ENCODE assay signal across 25 cellular contexts in the genomic region with DNA sequence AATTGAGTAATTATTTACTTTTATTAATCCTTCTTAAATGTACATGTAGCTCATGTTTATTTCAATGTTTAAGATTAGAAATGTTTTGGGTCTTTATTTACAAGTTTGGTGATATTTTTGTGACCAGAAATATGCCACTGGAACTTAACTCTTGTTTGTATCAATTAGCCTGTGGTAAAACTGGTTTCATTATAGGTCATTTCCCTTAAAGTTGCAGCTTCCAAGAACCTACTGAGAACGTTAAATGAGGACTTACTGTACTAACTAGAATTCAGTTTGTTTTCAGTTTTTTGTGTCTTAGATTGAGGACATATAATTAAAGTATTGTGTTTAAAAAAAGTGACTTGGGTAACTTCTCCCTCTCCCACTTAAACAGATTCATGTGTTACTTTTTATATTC. TPM values are rescaled to one million over a fixed set of nuclear protein-coding genes. Genes with fewer than 3 reads are reported as not detected.
DNase-seq lines count a peak whose midpoint lies in the region; ATAC-seq and FAIRE-seq lines count a peak whose summit lies in the region.
"Had no signal": no experiment of that assay in that cellular context is flagged by ENCODE, and none has a peak within 500 bp of the region (broad histone marks: within the 10 kb centered on the region; RNA-seq: fewer than 3 reads in every experiment).

No MANE protein-coding gene starts in this region.

- no peak for ATAC-seq in activated T-cell treated with anti-CD3 and anti-CD28 coated beads, Interleukin-2, amount 50 U/mL, for 72 hours (replicated peaks in 1 of 2)
- ATAC-seq: A549, HCT116, K562, PC-3 had no signal

- H3K4me1 Mint-ChIP-seq in activated T-cell treated with anti-CD3 and anti-CD28 coated beads, Interleukin-2, amount 50 U/mL, for 72 hours (ENCODE audit: low read depth): peaks cover 46% of the 10 kb centered on the region
- H3K4me1 Mint-ChIP-seq in T-helper 2 cell treated with Interferon-gamma antibody and Interleukin-4, amounts not matched to agents 5 μg/mL and 100 μg/mL, for 36 hours (ENCODE audit: low read depth): peaks cover 36% of the 10 kb centered on the region

- H3K36me3 Mint-ChIP-seq in activated T-cell treated with anti-CD3 and anti-CD28 coated beads, Interleukin-2, amount 50 U/mL, for 72 hours (ENCODE audit: insufficient read depth in 2 of 2): peaks cover 0 to 9% of the 10 kb centered on the region in 2 donors
- peaks cover 24% of the 10 kb centered on the region for H3K36me3 Mint-ChIP-seq in T-helper 2 cell treated with Interferon-gamma antibody and Interleukin-4, amounts not matched to agents 5 μg/mL and 100 μg/mL, for 36 hours (ENCODE audit: low read depth)

- DNase-seq in activated T-cell treated with anti-CD3 and anti-CD28 coated beads, Interleukin-2, amount 50 U/mL, for 72 hours: no peak
- DNase-seq in activated T-cell treated with anti-CD3 and anti-CD28 coated beads for 4 hours: no peak
- DNase-seq in T-helper 2 cell treated with Interferon-gamma antibody and Interleukin-4, amounts not matched to agents 5 μg/mL and 100 μg/mL, for 36 hours (ENCODE audit: low spot score): no peak
- no peak for DNase-seq in NCI-H2227 (lab: John Stamatoyannopoulos, UW; ENCODE audit: unreplicated experiment)
- DNase-seq in HK-2 (ENCODE audit: unreplicated experiment): no peak
- DNase-seq in AG20443 (ENCODE audit: low spot score): no peak
- DNase-seq: C1 segment of cervical spinal cord; COR-L47; Kasumi-1; NCI-H1105 treated with DMSO at 0.1 percent for 48 hours; NCI-H146; NCI-H2029; NCI-H446 treated with DMSO at 0.1 percent for 48 hours; NCI-H526; NCI-H82; NK-92 treated with Interleukin-12 subunit alpha and Interleukin-12 subunit beta, amount 100 ng/mL, for 24 hours; PC-3; SK-N-SH had no signal

- peak; percentile 10 for FAIRE-seq in colon (lab: Jason Lieb, UNC)
- FAIRE-seq: A549, G401.6, H1, K562 had no signal

- H3K27me3 Mint-ChIP-seq in activated T-cell treated with anti-CD3 and anti-CD28 coated beads, Interleukin-2, amount 50 U/mL, for 72 hours (ENCODE audit: low read depth): no peaks in the 10 kb centered on the region
- H3K27me3 Mint-ChIP-seq in T-helper 2 cell treated with Interferon-gamma antibody and Interleukin-4, amounts not matched to agents 5 μg/mL and 100 μg/mL, for 36 hours (ENCODE audit: low read depth): no peaks in the 10 kb centered on the region
- H3K27me3 Mint-ChIP-seq: CD4-positive, alpha-beta memory T cell had no signal

- no peaks in the 10 kb centered on the region for H3K9me3 Mint-ChIP-seq in activated T-cell treated with anti-CD3 and anti-CD28 coated beads, Interleukin-2, amount 50 U/mL, for 72 hours
- no peaks in the 10 kb centered on the region for H3K9me3 Mint-ChIP-seq in T-helper 2 cell treated with Interferon-gamma antibody and Interleukin-4, amounts not matched to agents 5 μg/mL and 100 μg/mL, for 36 hours
- H3K9me3 Mint-ChIP-seq: CD4-positive, alpha-beta memory T cell had no signal

- no peak overlapping the region for H3K4me3 Mint-ChIP-seq in activated T-cell treated with anti-CD3 and anti-CD28 coated beads, Interleukin-2, amount 50 U/mL, for 72 hours
- peak overlapping the region; percentile 42 for H3K4me3 Mint-ChIP-seq in T-helper 2 cell treated with Interferon-gamma antibody and Interleukin-4, amounts not matched to agents 5 μg/mL and 100 μg/mL, for 36 hours
- H3K4me3 Mint-ChIP-seq: CD4-positive, alpha-beta memory T cell had no signal

- peak overlapping the region; percentile 35 for H3K27ac Mint-ChIP-seq in activated T-cell treated with anti-CD3 and anti-CD28 coated beads, Interleukin-2, amount 50 U/mL, for 72 hours
- no peak overlapping the region for H3K27ac Mint-ChIP-seq in T-helper 2 cell treated with Interferon-gamma antibody and Interleukin-4, amounts not matched to agents 5 μg/mL and 100 μg/mL, for 36 hours

RNA-seq across cellular contexts. Expression of a gene that starts 4.3 kb away (rescaled TPM):
- total RNA-seq in activated T-cell treated with anti-CD3 and anti-CD28 coated beads, Interleukin-2, amount 50 U/mL, for 72 hours: 10 to 100 TPM; 13.3 to 14.7 TPM

RNA-seq across cellular contexts. Expression of a gene that starts 4.4 kb away (rescaled TPM):
- total RNA-seq in activated T-cell treated with anti-CD3 and anti-CD28 coated beads, Interleukin-2, amount 50 U/mL, for 72 hours: 10 to 100 TPM; 30.4 to 34.6 TPM

RNA-seq across cellular contexts. Expression of a gene that starts 39.9 kb away (rescaled TPM):
- total RNA-seq in activated T-cell treated with anti-CD3 and anti-CD28 coated beads, Interleukin-2, amount 50 U/mL, for 72 hours: 10 to 100 TPM; 16.3 to 19.1 TPM
